1 cellular context compared by ENCODE assay signal in genomic region chr10:75398238-75398629, GRCh38.
TF ChIP-seq lines count a peak whose summit lies in the region.

No MANE protein-coding gene starts in this region.

TF ChIP-seq in IMR-90, 13 proteins besides CTCF, POLR2A, EP300 and RAD21:
- no peak for TF ChIP-seq ELK1 (IDR thresholded peaks at IDR 0.05; ENCODE audit: borderline replicate concordance, low read depth, low read length)
- 0 out of 2 replicates have a peak, but pooled peaks have one; percentile 0 for TF ChIP-seq MAZ (IDR thresholded peaks at IDR 0.05; ENCODE audit: borderline replicate concordance, low read depth, low read length)
